1 cellular context compared by ENCODE assay signal in genomic region chr9:128683340-128684064, GRCh38.
TF ChIP-seq lines count a peak whose summit lies in the region.

No MANE protein-coding gene starts in this region.

TF ChIP-seq in HepG2, 621 proteins besides CTCF, POLR2A, EP300 and RAD21 (continues in another document):
- TF ChIP-seq GMEB1 (CRISPR knock-in tag; IDR thresholded peaks at IDR 0.05; ENCODE audit: borderline replicate concordance) (no peak), NFYC (CRISPR knock-in tag; IDR thresholded peaks at IDR 0.05) (no peak), ZNF503 (CRISPR knock-in tag; IDR thresholded peaks at IDR 0.05) (no peak), ZBTB40 (IDR thresholded peaks at IDR 0.05) (no peak), ZBTB40 (CRISPR knock-in tag; IDR thresholded peaks at IDR 0.05) (no peak), NR1H2 (CRISPR knock-in tag; IDR thresholded peaks at IDR 0.05; ENCODE audit: borderline replicate concordance, low read depth) (no peak), MYC (CRISPR knock-in tag; IDR thresholded peaks at IDR 0.05; ENCODE audit: borderline replicate concordance) (peak; percentile 36; the same call in 1 of the 2 replicates), TEAD3 (CRISPR knock-in tag; optimal IDR thresholded peaks at IDR 0.05; ENCODE audit: borderline replicate concordance) (no peak), HOXA7 (CRISPR knock-in tag; IDR thresholded peaks at IDR 0.05) (no peak), ZFP91 (CRISPR knock-in tag; IDR thresholded peaks at IDR 0.05; ENCODE audit: borderline replicate concordance) (no peak), RARG (CRISPR knock-in tag; IDR thresholded peaks at IDR 0.05; ENCODE audit: low read depth) (no peak), CEBPG (CRISPR knock-in tag; IDR thresholded peaks at IDR 0.05) (0 out of 2 replicates have a peak, but pooled peaks have one; percentile 24), XBP1 (CRISPR knock-in tag; IDR thresholded peaks at IDR 0.05) (no peak), BRF2 (CRISPR knock-in tag; IDR thresholded peaks at IDR 0.05) (no peak), RNF219 (CRISPR knock-in tag; IDR thresholded peaks at IDR 0.05) (no peak), KDM2A (CRISPR knock-in tag; IDR thresholded peaks at IDR 0.05; ENCODE audit: borderline replicate concordance, low read depth) (no peak), ADNP (CRISPR knock-in tag; IDR thresholded peaks at IDR 0.05) (no peak), RFX5 (IDR thresholded peaks at IDR 0.05; ENCODE audit: low read depth, low read length) (no peak), CC2D1A (CRISPR knock-in tag; IDR thresholded peaks at IDR 0.05) (no peak), ZNF318 (CRISPR knock-in tag; IDR thresholded peaks at IDR 0.05) (no peak), ZSCAN21 (CRISPR knock-in tag; IDR thresholded peaks at IDR 0.05; ENCODE audit: borderline replicate concordance) (no peak), ATF4 (CRISPR knock-in tag; IDR thresholded peaks at IDR 0.05) (no peak), BRD4 (CRISPR knock-in tag; IDR thresholded peaks at IDR 0.05) (0 out of 2 replicates have a peak, but pooled peaks have one; percentile 3), ZNF75D (CRISPR knock-in tag; IDR thresholded peaks at IDR 0.05; ENCODE audit: borderline replicate concordance) (no peak), RXRB (CRISPR knock-in tag; IDR thresholded peaks at IDR 0.05; ENCODE audit: borderline replicate concordance) (no peak)
